7 cellular contexts compared by ENCODE assay signal in the genomic region with DNA sequence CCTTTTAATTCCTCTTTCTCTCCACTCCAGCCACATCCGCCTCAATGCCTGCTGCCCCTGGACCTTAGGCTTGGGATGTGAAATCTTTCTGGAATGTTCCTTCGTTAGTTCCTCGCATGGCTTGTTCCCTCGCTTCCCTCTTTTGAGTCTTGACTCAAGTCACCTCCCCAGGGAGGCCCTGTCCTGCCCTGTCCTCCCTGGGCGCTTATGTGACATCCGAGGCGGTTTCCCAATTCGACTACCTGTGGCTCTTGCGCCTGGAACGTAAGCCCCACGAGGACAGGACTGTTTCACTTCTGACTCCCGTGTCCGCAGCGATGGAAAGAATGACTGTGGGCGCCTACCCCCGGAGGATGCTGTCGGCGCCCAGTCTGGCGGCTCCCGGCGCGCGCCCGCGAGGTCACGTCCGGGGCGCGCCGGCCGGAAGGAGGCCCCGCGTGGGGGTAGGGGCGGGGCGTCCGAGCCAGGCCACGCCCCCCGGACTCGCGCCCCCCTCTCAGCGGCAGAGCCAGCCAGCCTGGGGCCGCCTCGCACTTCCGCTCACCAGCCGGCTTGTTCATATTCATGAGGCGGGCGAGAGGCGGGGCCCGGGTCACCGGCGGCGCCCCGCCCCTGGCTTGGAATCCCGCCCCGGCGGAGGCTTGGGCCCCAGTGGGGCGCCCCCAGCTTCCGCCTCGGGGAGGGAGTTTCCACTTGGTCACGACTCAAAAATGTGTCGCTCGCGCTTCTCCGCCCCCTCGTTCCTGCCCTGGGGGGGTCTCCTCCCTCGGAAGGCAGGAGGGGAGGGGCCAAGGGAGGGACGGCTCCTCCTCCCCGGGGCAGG. TPM values are rescaled to one million over a fixed set of nuclear protein-coding genes. Genes with fewer than 3 reads are reported as not detected.
A peak's percentile ranks its signal among the peaks of the same experiment; 100 is the strongest.
DNase-seq lines count a peak whose midpoint lies in the region; ATAC-seq, FAIRE-seq and TF ChIP-seq lines count a peak whose summit lies in the region.

No MANE protein-coding gene starts in this region.

- TF ChIP-seq POLR2A in spleen (IDR thresholded peaks at IDR 0.05) = peak in 1 of 3 donors; percentile 26

- intact Hi-C loops in spleen (cut with DNase I; ENCODE audit: low total_unique reads) = no loop called here

- no peaks in the 10 kb centered on the region for H3K9me3 ChIP-seq in spleen

- 3 to 13% (median 4%) methylated on average over 15 to 68 of the region's 68 CpGs for WGBS in spleen, 5 donors

- H3K4me3 ChIP-seq in bronchial epithelial cell (ENCODE audit: low read depth, low read length) (peak overlapping the region; percentile 47), spleen (peak overlapping the region; percentile 48 to 76 (median 53))

- TF ChIP-seq CTCF in VCaP (conservative IDR thresholded peaks at IDR 0.05) (no peak), bronchial epithelial cell (IDR thresholded peaks at IDR 0.05; ENCODE audit: insufficient read depth, low read length, severe bottlenecking) (no peak), spleen (IDR thresholded peaks at IDR 0.05 in 8 of 11, conservative IDR thresholded peaks at IDR 0.05 in 3 of 11) (peak in 5 of 11 experiments; percentile 24 to 49 (median 44))

- H3K36me3 ChIP-seq in bronchial epithelial cell (ENCODE audit: control insufficient read depth, insufficient read depth, low read length) = no peaks in the 10 kb centered on the region
- peaks cover 0 to 4% (median 0%) of the 10 kb centered on the region in 6 donors for H3K36me3 ChIP-seq in spleen

- peak; percentile 87 for ATAC-seq in GM18517 (IDR thresholded peaks at IDR 0.05; ENCODE audit: unreplicated experiment)
- peak; percentile 84 for ATAC-seq in HG02938 (IDR thresholded peaks at IDR 0.05; ENCODE audit: unreplicated experiment)

- DNase-seq in NCI-H2107 (lab: John Stamatoyannopoulos, UW) = peak; percentile 55
- DNase-seq in bronchial epithelial cell (ENCODE audit: low read depth) = peak; percentile 81
- DNase-seq in inferior parietal cortex (ENCODE audit: extremely low spot score) = peak; percentile 78
- DNase-seq in spleen = peak; percentile 99

- FAIRE-seq in bronchial epithelial cell (lab: Jason Lieb, UNC) = no peak

- H3K27ac ChIP-seq in VCaP (peak overlapping the region; percentile 46), spleen (peak overlapping the region; percentile 77 to 93 (median 87))

- H3K4me1 ChIP-seq in spleen = peaks cover 7 to 58% (median 23%) of the 10 kb centered on the region in 6 donors

- H3K27me3 ChIP-seq in bronchial epithelial cell (ENCODE audit: control insufficient read depth, insufficient read depth, low read length) (no peaks in the 10 kb centered on the region), spleen (replicated peaks in 1 of 7) (peaks cover 0 to 7% (median 0%) of the 10 kb centered on the region in 7 donors)

RNA-seq across cellular contexts. Expression of a gene that starts 8.4 kb away (rescaled TPM):
- total RNA-seq in bronchial epithelial cell (0.53 and 0.77 TPM in 2 replicates), spleen (1 to 10 TPM; 1.8 to 8.4 (median 4.8) TPM)
- 1 to 10 TPM in 2 of 3 donors, under 1 TPM in 1; 0.89 to 2.5 (median 2.0) TPM for polyA plus RNA-seq in spleen

RNA-seq across cellular contexts. Expression of a gene that starts 34.6 kb away (rescaled TPM):
- 3.7 and 11.8 TPM in 2 replicates for total RNA-seq in bronchial epithelial cell
- total RNA-seq in spleen = 10 to 100 TPM in 4 of 7 donors, 1 to 10 TPM in 3; 8.5 to 14.9 (median 11.0) TPM
- 10 to 100 TPM in 2 of 3 donors, 1 to 10 TPM in 1; 7.6 to 14.2 (median 11.5) TPM for polyA plus RNA-seq in spleen

RNA-seq across cellular contexts. Expression of a gene that starts 43.7 kb away (rescaled TPM):
- total RNA-seq in bronchial epithelial cell (50.3 and 54.8 TPM in 2 replicates), spleen (10 to 100 TPM; 26.7 to 45.9 (median 30.1) TPM)
- polyA plus RNA-seq in spleen = 10 to 100 TPM; 65.5 to 88.8 (median 84.8) TPM

Comparison
In these comparisons a context has a peak if more than half of its experiments do, and no peak if none do; other contexts are left out.
1. Peak in every context shown above with its lines: DNase-seq, ATAC-seq, H3K4me3 ChIP-seq and H3K27ac ChIP-seq.